Comparison of ENCODE assay signal across 16 cellular contexts in genomic region chr18:8684577-8684976, GRCh38. TPM values are rescaled to one million over a fixed set of nuclear protein-coding genes. Genes with fewer than 3 reads are reported as not detected.
DNase-seq lines count a peak whose midpoint lies in the region; ATAC-seq and TF ChIP-seq lines count a peak whose summit lies in the region.
"Had no signal": no experiment of that assay in that cellular context is flagged by ENCODE, and none has a peak within 500 bp of the region (broad histone marks: within the 10 kb centered on the region; RNA-seq: fewer than 3 reads in every experiment).

No MANE protein-coding gene starts in this region.

- no peak for ATAC-seq in GM23338
- no peak for ATAC-seq in RWPE2 (ENCODE audit: low read depth)
- ATAC-seq in naive B cell (ENCODE audit: low read depth in 2 of 2): no peak
- no peak for ATAC-seq in GM18870 (IDR thresholded peaks at IDR 0.05; ENCODE audit: unreplicated experiment)
- ATAC-seq in GM21367 (IDR thresholded peaks at IDR 0.05; ENCODE audit: unreplicated experiment): no peak

- H3K4me3 ChIP-seq in GM23338 (no peak overlapping the region), RWPE2 (ENCODE audit: severe bottlenecking) (no peak overlapping the region), endodermal cell (ENCODE audit: low read length) (no peak overlapping the region), thyroid gland (replicated peaks in 1 of 3) (no peak overlapping the region)
- H3K4me3 ChIP-seq: BLaER1, MG63, Peyer's patch had no signal

- H3K36me3 ChIP-seq in GM23338 (ENCODE audit: insufficient read depth) (no peaks in the 10 kb centered on the region), RWPE2 (ENCODE audit: low read depth) (no peaks in the 10 kb centered on the region), endodermal cell (ENCODE audit: control insufficient read depth, insufficient read depth, low read length) (no peaks in the 10 kb centered on the region), thyroid gland (no peaks in the 10 kb centered on the region)
- H3K36me3 ChIP-seq: BLaER1, MG63, Peyer's patch had no signal

- H3K4me1 Mint-ChIP-seq in GM23338 (peaks cover 19% of the 10 kb centered on the region), endodermal cell (peaks cover 19% of the 10 kb centered on the region), naive B cell (no peaks in the 10 kb centered on the region)

- H3K4me1 ChIP-seq in GM23338 (ENCODE audit: insufficient read depth) (peaks cover 24% of the 10 kb centered on the region), RWPE2 (ENCODE audit: insufficient read depth, poor library complexity, severe bottlenecking) (peaks cover 13% of the 10 kb centered on the region), endodermal cell (ENCODE audit: control insufficient read depth, insufficient read depth, low read length) (no peaks in the 10 kb centered on the region), thyroid gland (peaks cover 0 to 3% of the 10 kb centered on the region in 2 donors)
- H3K4me1 ChIP-seq: BLaER1, Peyer's patch had no signal

- H3K27ac Mint-ChIP-seq in GM23338 (peak overlapping the region; percentile 9; the same call in 1 of the 2 replicates), endodermal cell (no peak overlapping the region), naive B cell (peak overlapping the region in 4 of 6 donors; percentile 27 to 90 (median 48))

- no peak overlapping the region for H3K4me2 ChIP-seq in GM23338
- H3K4me2 ChIP-seq: BLaER1, SK-N-SH had no signal

- no peak for TF ChIP-seq CTCF in GM23338 (conservative IDR thresholded peaks at IDR 0.05; ENCODE audit: low read depth in 2 of 2)
- no peak for TF ChIP-seq CTCF in RWPE2 (IDR thresholded peaks at IDR 0.05; ENCODE audit: poor library complexity, severe bottlenecking)
- TF ChIP-seq CTCF in endodermal cell (conservative IDR thresholded peaks at IDR 0.05): no peak
- TF ChIP-seq CTCF in thyroid gland (IDR thresholded peaks at IDR 0.05): no peak

- DNase-seq in GM23338 (ENCODE audit: low spot score) (no peak), RWPE2 (ENCODE audit: low spot score) (no peak), endodermal cell (no peak), naive B cell (no peak), thyroid gland (no peak)
- DNase-seq: CD4-positive, CD25-positive, alpha-beta regulatory T cell; KBM-7; NCI-H2029 treated with DMSO at 0.1 percent for 48 hours; OCI-M1; Peyer's patch; SK-N-SH; SW 1271 had no signal

- no peak for TF ChIP-seq POLR2A in thyroid gland (IDR thresholded peaks at IDR 0.05)

- no peaks in the 10 kb centered on the region for H3K27me3 ChIP-seq in GM23338 (ENCODE audit: insufficient read depth)
- no peaks in the 10 kb centered on the region for H3K27me3 ChIP-seq in RWPE2 (ENCODE audit: insufficient read depth, poor library complexity, severe bottlenecking)
- H3K27me3 ChIP-seq in endodermal cell (ENCODE audit: control insufficient read depth, insufficient read depth, low read length, poor library complexity, severe bottlenecking): no peaks in the 10 kb centered on the region
- H3K27me3 ChIP-seq in thyroid gland: no peaks in the 10 kb centered on the region
- H3K27me3 ChIP-seq: BLaER1, MG63, Peyer's patch had no signal

- no peaks in the 10 kb centered on the region for H3K9me3 Mint-ChIP-seq in GM23338
- H3K9me3 Mint-ChIP-seq in endodermal cell: no peaks in the 10 kb centered on the region
- no peaks in the 10 kb centered on the region for H3K9me3 Mint-ChIP-seq in naive B cell

- no peaks in the 10 kb centered on the region for H3K36me3 Mint-ChIP-seq in GM23338 (ENCODE audit: low read depth)
- H3K36me3 Mint-ChIP-seq in endodermal cell (ENCODE audit: low read depth): no peaks in the 10 kb centered on the region
- H3K36me3 Mint-ChIP-seq in naive B cell: no peaks in the 10 kb centered on the region
- H3K36me3 Mint-ChIP-seq: CD4-positive, CD25-positive, alpha-beta regulatory T cell had no signal

- H3F3A ChIP-seq in GM23338 (replicated peaks; ENCODE audit: low read depth): no peaks in the 10 kb centered on the region

- H3K9ac ChIP-seq in endodermal cell (ENCODE audit: extremely low read depth, low read length, poor library complexity, severe bottlenecking): no peak overlapping the region
- H3K9ac ChIP-seq: BLaER1, SK-N-SH had no signal

- H3K9me3 ChIP-seq in RWPE2 (ENCODE audit: severe bottlenecking) (no peaks in the 10 kb centered on the region), endodermal cell (ENCODE audit: control insufficient read depth, low read length) (no peaks in the 10 kb centered on the region), thyroid gland (no peaks in the 10 kb centered on the region)
- H3K9me3 ChIP-seq: BLaER1, MG63, Peyer's patch, SK-N-SH had no signal

- H3K27ac ChIP-seq in GM23338 (ENCODE audit: low read depth) (no peak overlapping the region), RWPE2 (ENCODE audit: poor library complexity, severe bottlenecking) (peak overlapping the region; percentile 77), endodermal cell (ENCODE audit: low read depth, low read length) (peak overlapping the region; percentile 45), thyroid gland (no peak overlapping the region)
- H3K27ac ChIP-seq: BLaER1, Peyer's patch had no signal

- H3K4me3 Mint-ChIP-seq in GM23338 (no peak overlapping the region), endodermal cell (no peak overlapping the region), naive B cell (no peak overlapping the region)
- H3K4me3 Mint-ChIP-seq: CD4-positive, CD25-positive, alpha-beta regulatory T cell had no signal

- WGBS in endodermal cell (ENCODE audit: insufficient coverage in 1 of 2, insufficient read length in 1 of 2), 2 experiments: 92 to 94% methylated on average over 7 of the region's 7 CpGs
- WGBS in thyroid gland, 2 donors: 93 to 97% methylated on average over 7 of the region's 7 CpGs

- intact Hi-C loops in thyroid gland (cut with DNase I): no loop called here

- H3K27me3 Mint-ChIP-seq in GM23338 (ENCODE audit: insufficient read depth, low read depth, poor library complexity): peaks cover 12% of the 10 kb centered on the region
- peaks cover 11% of the 10 kb centered on the region for H3K27me3 Mint-ChIP-seq in endodermal cell (ENCODE audit: insufficient read depth)
- H3K27me3 Mint-ChIP-seq in naive B cell: peaks cover 0 to 5% (median 3%) of the 10 kb centered on the region in 3 donors

- no peaks in the 10 kb centered on the region for H3K9me2 ChIP-seq in GM23338 (ENCODE audit: insufficient read depth)
- H3K9me2 ChIP-seq: SK-N-SH had no signal

- H3K79me2 ChIP-seq in GM23338 (replicated peaks; ENCODE audit: insufficient read depth): no peaks in the 10 kb centered on the region

- H2AFZ ChIP-seq in GM23338: 0 out of 2 replicates have a peak overlapping the region, but pooled peaks have one; percentile 14

- no peaks in the 10 kb centered on the region for H4K20me1 ChIP-seq in GM23338 (replicated peaks; ENCODE audit: insufficient read depth)
- H4K20me1 ChIP-seq: BLaER1 had no signal

RNA-seq across cellular contexts. Expression of gene MTCL1, which starts 20.8 kb away (rescaled TPM):
- total RNA-seq in GM23338 (2014; rRNA removed; shearing (Covaris generic)): 35.1 and 45.0 TPM in 2 replicates
- 11.3 and 14.4 TPM in 2 replicates for polyA plus RNA-seq in GM23338 (2016; fragmentation: Nextera tagmentation; extraction: Ambion mirVana)
- 10 to 100 TPM; 15.0 to 26.0 TPM for total RNA-seq in endodermal cell
- 31.7 TPM for polyA plus RNA-seq in endodermal cell (2013, experiment 1 of 2)
- 26.8 TPM for polyA plus RNA-seq in endodermal cell (2013, experiment 2 of 2)
- 1 to 10 TPM in 2 of 6 donors, under 1 TPM in 4; 0.26 to 1.4 (median 0.80) TPM for polyA plus RNA-seq in naive B cell (ENCODE audit: low read depth in 6 of 6)
- total RNA-seq in thyroid gland: 1 to 10 TPM; 2.0 to 3.2 (median 2.5) TPM
- polyA plus RNA-seq: CD4-positive, CD25-positive, alpha-beta regulatory T cell had no signal

Comparison
In these comparisons a context has a peak if more than half of its experiments do, and no peak if none do; other contexts are left out.
1. H3K27ac ChIP-seq: peak in RWPE2 (single experiment) and endodermal cell (single experiment); none in GM23338 (single experiment) and thyroid gland (0 of 3).